34 cellular contexts compared by ENCODE assay signal in genomic region chr3:94822298-94822697, GRCh38.
"Had no signal": no experiment of that assay in that cellular context is flagged by ENCODE, and none has a peak within 500 bp of the region (broad histone marks: within the 10 kb centered on the region; RNA-seq: fewer than 3 reads in every experiment).

No MANE protein-coding gene starts in this region.

- ATAC-seq: activated CD8-positive, alpha-beta T cell treated with anti-CD3 and anti-CD28 coated beads for 36 hours; activated naive CD4-positive, alpha-beta T cell treated with anti-CD3 and anti-CD28 coated beads, Interleukin-2, amount 50 U/mL, for 72 hours; activated naive CD8-positive, alpha-beta T cell treated with anti-CD3 and anti-CD28 coated beads, Interleukin-2, amount 50 U/mL, for 24 hours; activated T-cell treated with anti-CD3 and anti-CD28 coated beads, Interleukin-2, amount 50 U/mL, for 4 hours; activated T-cell treated with anti-CD3 and anti-CD28 coated beads, Interleukin-2, amount 50 U/mL, for 72 hours; activated T-helper 17 cell treated with anti-CD3 and anti-CD28 coated beads, Interleukin-2, amount 50 U/mL, for 72 hours had no signal

- H3K27ac Mint-ChIP-seq: activated B cell treated with CpG ODN at 0.5 μM for 24 hours; activated CD4-positive, alpha-beta memory T cell treated with anti-CD3 and anti-CD28 coated beads for 36 hours; activated CD4-positive, alpha-beta T cell treated with anti-CD3 and anti-CD28 coated beads, Interleukin-2, amount 10 ng/mL, durations not matched to agents 24 days and 14 days; activated CD8-positive, alpha-beta T cell treated with anti-CD3 and anti-CD28 coated beads for 36 hours; activated naive CD4-positive, alpha-beta T cell treated with anti-CD3 and anti-CD28 coated beads for 36 hours; activated naive CD4-positive, alpha-beta T cell treated with anti-CD3 and anti-CD28 coated beads, Interleukin-2, amount 50 U/mL, for 72 hours; activated naive CD8-positive, alpha-beta T cell treated with anti-CD3 and anti-CD28 coated beads, Interleukin-2, amount 10 ng/mL, durations not matched to agents 7 days and 5 days; activated naive CD8-positive, alpha-beta T cell treated with anti-CD3 and anti-CD28 coated beads, Interleukin-2, amount 50 U/mL, for 24 hours; activated T-cell treated with anti-CD3 and anti-CD28 coated beads, Interleukin-2, amount 50 U/mL, for 72 hours; activated T-helper 1 cell treated with anti-CD3 and anti-CD28 coated beads, Interleukin-12 subunit alpha, Interleukin-12 subunit beta, Interleukin-2, Interleukin-4 antibody, amounts not matched to agents 30 ng/mL and 10 ng/mL and 1 ng/mL, durations not matched to agents 14 hours and 24 hours and 36 hours; activated T-helper 17 cell treated with anti-CD3 and anti-CD28 coated beads, Interleukin-2, amount 50 U/mL, for 72 hours; T-helper 1 cell treated with Interleukin-12 subunit alpha and Interleukin-12 subunit beta and Interleukin-4 antibody, amounts not matched to agents 30 μg/mL and 1 μg/mL, for 36 hours; T-helper 2 cell treated with Interferon-gamma antibody and Interleukin-4, amounts not matched to agents 5 μg/mL and 100 μg/mL, for 36 hours had no signal

- H3K27me3 Mint-ChIP-seq: activated B cell treated with CpG ODN at 0.5 μM for 24 hours; activated CD4-positive, alpha-beta memory T cell treated with anti-CD3 and anti-CD28 coated beads for 36 hours; activated CD4-positive, alpha-beta T cell treated with anti-CD3 and anti-CD28 coated beads, Interleukin-2, amount 10 ng/mL, durations not matched to agents 24 days and 14 days; activated CD8-positive, alpha-beta T cell treated with anti-CD3 and anti-CD28 coated beads for 36 hours; activated naive CD8-positive, alpha-beta T cell treated with anti-CD3 and anti-CD28 coated beads, Interleukin-2, amount 10 ng/mL, durations not matched to agents 7 days and 5 days; activated naive CD8-positive, alpha-beta T cell treated with anti-CD3 and anti-CD28 coated beads, Interleukin-2, amount 50 U/mL, for 24 hours; activated T-helper 17 cell treated with anti-CD3 and anti-CD28 coated beads, Interleukin-2, amount 50 U/mL, for 72 hours; brain; central memory CD8-positive, alpha-beta T cell had no signal

- DNase-seq: activated B cell treated with CpG ODN at 0.5 μM for 24 hours; activated CD4-positive, alpha-beta memory T cell treated with anti-CD3 and anti-CD28 coated beads for 36 hours; activated CD4-positive, alpha-beta T cell treated with anti-CD3 and anti-CD28 coated beads for 4 hours; activated CD4-positive, alpha-beta T cell treated with anti-CD3 and anti-CD28 coated beads, Interleukin-2, amount 10 ng/mL, durations not matched to agents 24 days and 14 days; activated CD4-positive, alpha-beta T cell treated with anti-CD3 and anti-CD28 coated beads, Interleukin-2, amount 50 U/mL, for 1 hour; activated CD4-positive, alpha-beta T cell treated with anti-CD3 and anti-CD28 coated beads, Interleukin-2, amount 50 U/mL, for 4 hours; activated CD4-positive, CD25-positive, alpha-beta regulatory T cell treated with anti-CD3 and anti-CD28 coated beads, Interleukin-2, amount 50 U/mL, for 72 hours; activated CD8-positive, alpha-beta memory T cell treated with anti-CD3 and anti-CD28 coated beads, Interleukin-2, amount 50 U/mL, for 4 hours; activated CD8-positive, alpha-beta T cell treated with anti-CD3 and anti-CD28 coated beads for 36 hours; activated effector memory CD4-positive, alpha-beta T cell treated with anti-CD3 and anti-CD28 coated beads, Interleukin-2, amount 50 U/mL, for 16 hours; activated gamma-delta T cell treated with Interleukin-2 at 50 U/mL for 16 hours; activated naive CD4-positive, alpha-beta T cell; activated naive CD4-positive, alpha-beta T cell treated with anti-CD3 and anti-CD28 coated beads for 36 hours; activated naive CD4-positive, alpha-beta T cell treated with anti-CD3 and anti-CD28 coated beads, Interleukin-2, amount 50 U/mL, for 16 hours; activated naive CD8-positive, alpha-beta T cell treated with anti-CD3 and anti-CD28 coated beads, Interleukin-2, amount 10 ng/mL, durations not matched to agents 7 days and 5 days; activated naive CD8-positive, alpha-beta T cell treated with anti-CD3 and anti-CD28 coated beads, Interleukin-2, amount 50 U/mL, for 24 hours; activated T-cell treated with anti-CD3 and anti-CD28 coated beads for 4 hours; activated T-cell treated with anti-CD3 and anti-CD28 coated beads, Interleukin-2, amount 50 U/mL, for 1 hour; activated T-cell treated with anti-CD3 and anti-CD28 coated beads, Interleukin-2, amount 50 U/mL, for 4 hours; activated T-cell treated with anti-CD3 and anti-CD28 coated beads, Interleukin-2, amount 50 U/mL, for 72 hours; amygdala; anterior cingulate cortex; cerebellar nuclear complex; T-helper 1 cell; T-helper 2 cell; T-helper 9 cell had no signal

- H3K9me3 Mint-ChIP-seq: activated CD4-positive, alpha-beta T cell treated with anti-CD3 and anti-CD28 coated beads, Interleukin-2, amount 10 ng/mL, durations not matched to agents 24 days and 14 days; activated naive CD8-positive, alpha-beta T cell treated with anti-CD3 and anti-CD28 coated beads, Interleukin-2, amount 50 U/mL, for 24 hours had no signal

- H3K4me3 ChIP-seq: ascending aorta had no signal

- H3K4me3 Mint-ChIP-seq: activated B cell treated with CpG ODN at 0.5 μM for 24 hours; activated CD4-positive, alpha-beta memory T cell treated with anti-CD3 and anti-CD28 coated beads for 36 hours; activated CD4-positive, alpha-beta T cell treated with anti-CD3 and anti-CD28 coated beads, Interleukin-2, amount 10 ng/mL, durations not matched to agents 24 days and 14 days; activated CD8-positive, alpha-beta T cell treated with anti-CD3 and anti-CD28 coated beads for 36 hours; activated naive CD4-positive, alpha-beta T cell treated with anti-CD3 and anti-CD28 coated beads for 36 hours; activated naive CD8-positive, alpha-beta T cell treated with anti-CD3 and anti-CD28 coated beads, Interleukin-2, amount 10 ng/mL, durations not matched to agents 7 days and 5 days; activated naive CD8-positive, alpha-beta T cell treated with anti-CD3 and anti-CD28 coated beads, Interleukin-2, amount 50 U/mL, for 24 hours; activated T-cell treated with anti-CD3 and anti-CD28 coated beads, Interleukin-2, amount 50 U/mL, for 4 hours; activated T-cell treated with anti-CD3 and anti-CD28 coated beads, Interleukin-2, amount 50 U/mL, for 72 hours; activated T-helper 1 cell treated with anti-CD3 and anti-CD28 coated beads, Interleukin-12 subunit alpha, Interleukin-12 subunit beta, Interleukin-2, Interleukin-4 antibody, amounts not matched to agents 30 ng/mL and 10 ng/mL and 1 ng/mL, durations not matched to agents 14 hours and 24 hours and 36 hours; activated T-helper 17 cell treated with anti-CD3 and anti-CD28 coated beads, Interleukin-2, amount 50 U/mL, for 72 hours; brain; central memory CD8-positive, alpha-beta T cell; T-helper 1 cell treated with Interleukin-12 subunit alpha and Interleukin-12 subunit beta and Interleukin-4 antibody, amounts not matched to agents 30 μg/mL and 1 μg/mL, for 36 hours; T-helper 2 cell treated with Interferon-gamma antibody and Interleukin-4, amounts not matched to agents 5 μg/mL and 100 μg/mL, for 36 hours had no signal

- H3K4me1 Mint-ChIP-seq: activated B cell treated with CpG ODN at 0.5 μM for 24 hours; activated CD4-positive, alpha-beta T cell treated with anti-CD3 and anti-CD28 coated beads, Interleukin-2, amount 10 ng/mL, durations not matched to agents 24 days and 14 days; activated naive CD8-positive, alpha-beta T cell treated with anti-CD3 and anti-CD28 coated beads, Interleukin-2, amount 10 ng/mL, durations not matched to agents 7 days and 5 days; activated naive CD8-positive, alpha-beta T cell treated with anti-CD3 and anti-CD28 coated beads, Interleukin-2, amount 50 U/mL, for 24 hours; activated T-helper 17 cell treated with anti-CD3 and anti-CD28 coated beads, Interleukin-2, amount 50 U/mL, for 72 hours; brain; central memory CD8-positive, alpha-beta T cell had no signal
